27 cellular contexts compared by ENCODE assay signal in genomic region chr6:151023346-151023745, GRCh38.
"Had no signal": no experiment of that assay in that cellular context is flagged by ENCODE, and none has a peak within 500 bp of the region (broad histone marks: within the 10 kb centered on the region; RNA-seq: fewer than 3 reads in every experiment).

No MANE protein-coding gene starts in this region.

- H3K4me3 ChIP-seq: SJSA1 had no signal

- DNase-seq: activated CD4-positive, alpha-beta memory T cell treated with anti-CD3 and anti-CD28 coated beads for 36 hours; activated CD4-positive, alpha-beta T cell treated with anti-CD3 and anti-CD28 coated beads for 36 hours; activated CD4-positive, alpha-beta T cell treated with anti-CD3 and anti-CD28 coated beads, Interleukin-2, amount 50 U/mL, for 1 hour; activated CD8-positive, alpha-beta memory T cell treated with anti-CD3 and anti-CD28 coated beads, Interleukin-2, amount 50 U/mL, for 4 hours; activated naive CD4-positive, alpha-beta T cell treated with anti-CD3 and anti-CD28 coated beads, Interleukin-2, amount 50 U/mL, for 16 hours; activated naive CD8-positive, alpha-beta T cell treated with anti-CD3 and anti-CD28 coated beads, Interleukin-2, amount 10 ng/mL, durations not matched to agents 7 days and 5 days; activated T-cell treated with anti-CD3 and anti-CD28 coated beads for 4 hours; activated T-cell treated with anti-CD3 and anti-CD28 coated beads, Interleukin-2, amount 50 U/mL, for 4 hours; brain microvascular endothelial cell; MM.1S; MV-4-11; NCI-H1092; NCI-H1436 treated with DMSO at 0.1 percent for 48 hours; NCI-H1694 treated with DMSO at 0.1 percent for 48 hours; NCI-H2029; NCI-H345; NCI-H524 treated with DMSO at 0.1 percent for 48 hours; SHP77 treated with DMSO at 0.1 percent for 48 hours; SK-N-SH had no signal

- H3K9me3 ChIP-seq: SK-N-SH had no signal

- H3K27me3 ChIP-seq: brain microvascular endothelial cell, SJSA1 had no signal

- H3K9ac ChIP-seq: KMS-11, SK-N-SH had no signal

- H3K4me3 Mint-ChIP-seq: activated CD4-positive, alpha-beta memory T cell treated with anti-CD3 and anti-CD28 coated beads for 36 hours; activated CD4-positive, alpha-beta T cell treated with anti-CD3 and anti-CD28 coated beads for 36 hours; activated naive CD8-positive, alpha-beta T cell treated with anti-CD3 and anti-CD28 coated beads, Interleukin-2, amount 10 ng/mL, durations not matched to agents 7 days and 5 days; activated T-cell treated with anti-CD3 and anti-CD28 coated beads, Interleukin-2, amount 50 U/mL, for 4 hours; activated T-helper 1 cell treated with anti-CD3 and anti-CD28 coated beads, Interleukin-12 subunit alpha, Interleukin-12 subunit beta, Interleukin-2, Interleukin-4 antibody, amounts not matched to agents 30 ng/mL and 10 ng/mL and 1 ng/mL, durations not matched to agents 14 hours and 24 hours and 36 hours; T-helper 1 cell treated with Interleukin-12 subunit alpha and Interleukin-12 subunit beta and Interleukin-4 antibody, amounts not matched to agents 30 μg/mL and 1 μg/mL, for 36 hours; T-helper 2 cell treated with Interferon-gamma antibody and Interleukin-4, amounts not matched to agents 5 μg/mL and 100 μg/mL, for 36 hours; WTC11 had no signal

- H3K27me3 Mint-ChIP-seq: activated CD4-positive, alpha-beta memory T cell treated with anti-CD3 and anti-CD28 coated beads for 36 hours; activated CD4-positive, alpha-beta T cell treated with anti-CD3 and anti-CD28 coated beads for 36 hours; activated naive CD8-positive, alpha-beta T cell treated with anti-CD3 and anti-CD28 coated beads, Interleukin-2, amount 10 ng/mL, durations not matched to agents 7 days and 5 days had no signal

- H3K4me2 ChIP-seq: KMS-11, SK-N-SH had no signal

- H3K27ac Mint-ChIP-seq: activated CD4-positive, alpha-beta memory T cell treated with anti-CD3 and anti-CD28 coated beads for 36 hours; activated CD4-positive, alpha-beta T cell treated with anti-CD3 and anti-CD28 coated beads for 36 hours; activated naive CD8-positive, alpha-beta T cell treated with anti-CD3 and anti-CD28 coated beads, Interleukin-2, amount 10 ng/mL, durations not matched to agents 7 days and 5 days; T-helper 1 cell treated with Interleukin-12 subunit alpha and Interleukin-12 subunit beta and Interleukin-4 antibody, amounts not matched to agents 30 μg/mL and 1 μg/mL, for 36 hours; T-helper 2 cell treated with Interferon-gamma antibody and Interleukin-4, amounts not matched to agents 5 μg/mL and 100 μg/mL, for 36 hours had no signal

- ATAC-seq: activated CD4-positive, alpha-beta T cell treated with anti-CD3 and anti-CD28 coated beads for 36 hours; activated CD4-positive, CD25-positive, alpha-beta regulatory T cell treated with anti-CD3 and anti-CD28 coated beads, Interleukin-2, amount 50 U/mL, for 24 hours; activated T-cell treated with anti-CD3 and anti-CD28 coated beads, Interleukin-2, amount 50 U/mL, for 4 hours; Panc1; WTC11 had no signal

- H3K9me3 Mint-ChIP-seq: activated CD4-positive, alpha-beta memory T cell treated with anti-CD3 and anti-CD28 coated beads for 36 hours; activated T-cell treated with anti-CD3 and anti-CD28 coated beads, Interleukin-2, amount 50 U/mL, for 4 hours; activated T-helper 1 cell treated with anti-CD3 and anti-CD28 coated beads, Interleukin-12 subunit alpha, Interleukin-12 subunit beta, Interleukin-2, Interleukin-4 antibody, amounts not matched to agents 30 ng/mL and 10 ng/mL and 1 ng/mL, durations not matched to agents 14 hours and 24 hours and 36 hours; T-helper 1 cell treated with Interleukin-12 subunit alpha and Interleukin-12 subunit beta and Interleukin-4 antibody, amounts not matched to agents 30 μg/mL and 1 μg/mL, for 36 hours; T-helper 2 cell treated with Interferon-gamma antibody and Interleukin-4, amounts not matched to agents 5 μg/mL and 100 μg/mL, for 36 hours; WTC11 had no signal

- H3K27ac ChIP-seq: brain microvascular endothelial cell, KMS-11, SJSA1 had no signal
